In the genomic region with DNA sequence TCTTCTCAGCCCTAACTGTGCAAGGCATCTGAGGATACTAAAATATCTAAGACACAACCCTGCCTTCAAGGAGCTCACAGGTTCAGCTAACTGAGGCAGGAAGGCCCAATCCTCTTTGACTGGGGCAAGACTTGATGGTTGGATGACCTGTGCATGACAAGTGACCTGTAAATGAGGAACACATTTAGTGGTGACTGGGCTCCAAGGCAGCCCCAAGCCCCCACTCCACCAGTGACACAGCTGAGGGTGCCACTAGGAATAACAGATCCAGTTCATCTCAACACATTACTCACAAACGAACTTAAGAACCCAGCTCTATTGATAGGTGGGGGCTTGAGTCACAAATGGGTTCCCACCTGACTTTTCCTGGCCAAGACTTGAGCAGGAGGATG, we compare ENCODE assay signal across 1 cellular context.
TF ChIP-seq lines count a peak whose summit lies in the region.

No MANE protein-coding gene starts in this region.

TF ChIP-seq in K562, 482 proteins besides CTCF, POLR2A, EP300 and RAD21 (continued from another document):
- TF ChIP-seq, protein P1, sequence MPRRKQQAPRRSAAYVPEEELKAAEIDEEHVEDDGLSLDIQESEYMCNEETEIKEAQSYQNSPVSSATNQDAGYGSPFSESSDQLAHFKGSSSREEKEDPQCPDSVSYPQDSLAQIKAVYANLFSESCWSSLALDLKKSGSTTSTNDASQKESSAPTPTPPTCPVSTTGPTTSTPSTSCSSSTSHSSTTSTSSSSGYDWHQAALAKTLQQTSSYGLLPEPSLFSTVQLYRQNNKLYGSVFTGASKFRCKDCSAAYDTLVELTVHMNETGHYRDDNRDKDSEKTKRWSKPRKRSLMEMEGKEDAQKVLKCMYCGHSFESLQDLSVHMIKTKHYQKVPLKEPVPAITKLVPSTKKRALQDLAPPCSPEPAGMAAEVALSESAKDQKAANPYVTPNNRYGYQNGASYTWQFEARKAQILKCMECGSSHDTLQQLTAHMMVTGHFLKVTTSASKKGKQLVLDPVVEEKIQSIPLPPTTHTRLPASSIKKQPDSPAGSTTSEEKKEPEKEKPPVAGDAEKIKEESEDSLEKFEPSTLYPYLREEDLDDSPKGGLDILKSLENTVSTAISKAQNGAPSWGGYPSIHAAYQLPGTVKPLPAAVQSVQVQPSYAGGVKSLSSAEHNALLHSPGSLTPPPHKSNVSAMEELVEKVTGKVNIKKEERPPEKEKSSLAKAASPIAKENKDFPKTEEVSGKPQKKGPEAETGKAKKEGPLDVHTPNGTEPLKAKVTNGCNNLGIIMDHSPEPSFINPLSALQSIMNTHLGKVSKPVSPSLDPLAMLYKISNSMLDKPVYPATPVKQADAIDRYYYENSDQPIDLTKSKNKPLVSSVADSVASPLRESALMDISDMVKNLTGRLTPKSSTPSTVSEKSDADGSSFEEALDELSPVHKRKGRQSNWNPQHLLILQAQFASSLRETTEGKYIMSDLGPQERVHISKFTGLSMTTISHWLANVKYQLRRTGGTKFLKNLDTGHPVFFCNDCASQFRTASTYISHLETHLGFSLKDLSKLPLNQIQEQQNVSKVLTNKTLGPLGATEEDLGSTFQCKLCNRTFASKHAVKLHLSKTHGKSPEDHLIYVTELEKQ (CRISPR knock-in tag; IDR thresholded peaks at IDR 0.05), result no peak
- TF ChIP-seq LARP7 (IDR thresholded peaks at IDR 0.05), result no peak
- TF ChIP-seq NR2F6 (CRISPR knock-in tag; IDR thresholded peaks at IDR 0.05), result no peak
- no peak for TF ChIP-seq MYBL2 (IDR thresholded peaks at IDR 0.05; ENCODE audit: low read depth)
- TF ChIP-seq MYBL2 (CRISPR knock-in tag; IDR thresholded peaks at IDR 0.05; ENCODE audit: borderline replicate concordance), result no peak
- no peak for TF ChIP-seq DACH1 (IDR thresholded peaks at IDR 0.05; ENCODE audit: partially characterized antibody)
- TF ChIP-seq, protein P2, sequence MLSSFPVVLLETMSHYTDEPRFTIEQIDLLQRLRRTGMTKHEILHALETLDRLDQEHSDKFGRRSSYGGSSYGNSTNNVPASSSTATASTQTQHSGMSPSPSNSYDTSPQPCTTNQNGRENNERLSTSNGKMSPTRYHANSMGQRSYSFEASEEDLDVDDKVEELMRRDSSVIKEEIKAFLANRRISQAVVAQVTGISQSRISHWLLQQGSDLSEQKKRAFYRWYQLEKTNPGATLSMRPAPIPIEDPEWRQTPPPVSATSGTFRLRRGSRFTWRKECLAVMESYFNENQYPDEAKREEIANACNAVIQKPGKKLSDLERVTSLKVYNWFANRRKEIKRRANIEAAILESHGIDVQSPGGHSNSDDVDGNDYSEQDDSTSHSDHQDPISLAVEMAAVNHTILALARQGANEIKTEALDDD (IDR thresholded peaks at IDR 0.05), result no peak
